In genomic region chr1:165397945-165398344, GRCh38 we compare ENCODE assay signal across 10 cellular contexts. TPM values are rescaled to one million over a fixed set of nuclear protein-coding genes. Genes with fewer than 3 reads are reported as not detected.
DNase-seq lines count a peak whose midpoint lies in the region; ATAC-seq and TF ChIP-seq lines count a peak whose summit lies in the region.
"Had no signal": no experiment of that assay in that cellular context is flagged by ENCODE, and none has a peak within 500 bp of the region (broad histone marks: within the 10 kb centered on the region; RNA-seq: fewer than 3 reads in every experiment).

No MANE protein-coding gene starts in this region.

- no peaks in the 10 kb centered on the region for H3K27me3 ChIP-seq in gastroesophageal sphincter
- H3K27me3 ChIP-seq in suprapubic skin = no peaks in the 10 kb centered on the region
- H3K27me3 ChIP-seq: colonic mucosa had no signal

- intact Hi-C loops in activated naive CD4-positive, alpha-beta T cell treated with anti-CD3 and anti-CD28 coated beads for 36 hours (cut with micrococcal nuclease) = loop anchor here (10.0 kb wide), 1 partner anchor 427 kb away; the partner anchor contains the start of gene UCK2

- no peak overlapping the region for H3K4me3 Mint-ChIP-seq in activated naive CD4-positive, alpha-beta T cell treated with anti-CD3 and anti-CD28 coated beads for 36 hours
- no peak overlapping the region for H3K4me3 Mint-ChIP-seq in T-helper 17 cell

- 27 to 57% methylated on average over 3 of the region's 4 CpGs for WGBS in gastroesophageal sphincter (ENCODE audit: low coverage in 1 of 2), 2 donors
- WGBS in suprapubic skin = 35% methylated on average over 4 of the region's 4 CpGs

- peaks cover 19% of the 10 kb centered on the region for H3K27me3 Mint-ChIP-seq in activated naive CD4-positive, alpha-beta T cell treated with anti-CD3 and anti-CD28 coated beads for 36 hours (ENCODE audit: low read depth)
- H3K27me3 Mint-ChIP-seq in T-helper 17 cell = peaks cover 60% of the 10 kb centered on the region

- TF ChIP-seq EP300 in gastroesophageal sphincter (IDR thresholded peaks at IDR 0.05) = no peak
- TF ChIP-seq EP300 in suprapubic skin (IDR thresholded peaks at IDR 0.05) = no peak

- H3K36me3 Mint-ChIP-seq in activated naive CD4-positive, alpha-beta T cell treated with anti-CD3 and anti-CD28 coated beads for 36 hours (ENCODE audit: low read depth) = no peaks in the 10 kb centered on the region
- peaks cover 1% of the 10 kb centered on the region for H3K36me3 Mint-ChIP-seq in T-helper 17 cell (ENCODE audit: low read depth)

- H3K36me3 ChIP-seq in gastroesophageal sphincter = no peaks in the 10 kb centered on the region
- no peaks in the 10 kb centered on the region for H3K36me3 ChIP-seq in suprapubic skin
- H3K36me3 ChIP-seq: colonic mucosa had no signal

- TF ChIP-seq POLR2A in gastroesophageal sphincter (IDR thresholded peaks at IDR 0.05) (no peak), suprapubic skin (IDR thresholded peaks at IDR 0.05) (no peak)

- ATAC-seq in T-helper 17 cell = peak; percentile 26
- peak; percentile 72 for ATAC-seq in gastroesophageal sphincter
- ATAC-seq in GM18517 (IDR thresholded peaks at IDR 0.05; ENCODE audit: unreplicated experiment) = no peak

- peaks cover 0 to 17% (median 0%) of the 10 kb centered on the region in 3 donors for H3K4me1 ChIP-seq in gastroesophageal sphincter
- peaks cover 12% of the 10 kb centered on the region for H3K4me1 ChIP-seq in suprapubic skin
- H3K4me1 ChIP-seq: colonic mucosa had no signal

- no peak overlapping the region for H3K4me3 ChIP-seq in gastroesophageal sphincter
- no peak overlapping the region for H3K4me3 ChIP-seq in suprapubic skin
- H3K4me3 ChIP-seq: colonic mucosa had no signal

- H3K27ac ChIP-seq in gastroesophageal sphincter (peak overlapping the region in 3 of 4 donors; percentile 13 to 61 (median 39)), suprapubic skin (peak overlapping the region; percentile 20)
- H3K27ac ChIP-seq: colonic mucosa had no signal

- no peaks in the 10 kb centered on the region for H3K9me3 ChIP-seq in T-helper 17 cell (ENCODE audit: control insufficient read depth, low read length, poor library complexity, severe bottlenecking)
- no peaks in the 10 kb centered on the region for H3K9me3 ChIP-seq in gastroesophageal sphincter
- no peaks in the 10 kb centered on the region for H3K9me3 ChIP-seq in suprapubic skin
- H3K9me3 ChIP-seq: colonic mucosa had no signal

- peak; percentile 52 for DNase-seq in activated naive CD4-positive, alpha-beta T cell treated with anti-CD3 and anti-CD28 coated beads for 36 hours
- no peak for DNase-seq in activated naive CD4-positive, alpha-beta T cell (lab: John Stamatoyannopoulos, UW)
- DNase-seq in T-helper 17 cell = no peak
- no peak for DNase-seq in suprapubic skin (ENCODE audit: low spot score in 2 of 2)
- no peak for DNase-seq in NCI-H2227 treated with DMSO at 0.1 percent for 48 hours (lab: John Stamatoyannopoulos, UW)
- no peak for DNase-seq in LoVo (ENCODE audit: low spot score)
- DNase-seq: colonic mucosa, NCI-H187 treated with DMSO at 0.1 percent for 48 hours had no signal

- no peaks in the 10 kb centered on the region for H3K9me3 Mint-ChIP-seq in activated naive CD4-positive, alpha-beta T cell treated with anti-CD3 and anti-CD28 coated beads for 36 hours

- H3K27ac Mint-ChIP-seq in activated naive CD4-positive, alpha-beta T cell treated with anti-CD3 and anti-CD28 coated beads for 36 hours = no peak overlapping the region
- H3K27ac Mint-ChIP-seq in T-helper 17 cell = no peak overlapping the region

- CTCF ChIA-PET in activated naive CD4-positive, alpha-beta T cell treated with anti-CD3 and anti-CD28 coated beads for 36 hours (lab: Charles Lee) = interaction anchor here (1.2 to 3.0 kb wide), 2 partner anchors 30 to 195 kb away, joined by 6 to 7 read pairs; no protein-coding TSS in a partner anchor

- TF ChIP-seq CTCF in gastroesophageal sphincter (IDR thresholded peaks at IDR 0.05) (no peak), suprapubic skin (IDR thresholded peaks at IDR 0.05) (no peak)

- H3K4me1 Mint-ChIP-seq in activated naive CD4-positive, alpha-beta T cell treated with anti-CD3 and anti-CD28 coated beads for 36 hours (ENCODE audit: low read depth) = peaks cover 11% of the 10 kb centered on the region
- peaks cover 19% of the 10 kb centered on the region for H3K4me1 Mint-ChIP-seq in T-helper 17 cell

RNA-seq across cellular contexts. Expression of gene LMX1A, which starts 41.4 kb away (rescaled TPM):
- total RNA-seq in activated naive CD4-positive, alpha-beta T cell treated with anti-CD3 and anti-CD28 coated beads for 36 hours = not detected
- total RNA-seq in T-helper 17 cell (not detected), gastroesophageal sphincter (1 to 10 TPM in 1 of 4 donors, under 1 TPM in 3; 0.13 to 1.1 (median 0.51) TPM), suprapubic skin (under 1 TPM in 1 of 4 donors, not detected in 3; 0.44 TPM)

RNA-seq across cellular contexts. Expression of gene RXRG, which starts 47.0 kb away (rescaled TPM):
- total RNA-seq in activated naive CD4-positive, alpha-beta T cell treated with anti-CD3 and anti-CD28 coated beads for 36 hours = not detected
- total RNA-seq in T-helper 17 cell (not detected), gastroesophageal sphincter (1 to 10 TPM; 2.4 to 6.4 (median 2.7) TPM), suprapubic skin (1 to 10 TPM in 2 of 4 donors, under 1 TPM in 2; 0.72 to 1.8 (median 1.3) TPM)
